Comparison of ENCODE assay signal across 19 cellular contexts in genomic region chr14:79285263-79285662, GRCh38.
"Had no signal": no experiment of that assay in that cellular context is flagged by ENCODE, and none has a peak within 500 bp of the region (broad histone marks: within the 10 kb centered on the region; RNA-seq: fewer than 3 reads in every experiment).

No MANE protein-coding gene starts in this region.

- H3K27me3 ChIP-seq: pancreas, right atrium auricular region, thyroid gland had no signal

- H3K27ac ChIP-seq: coronary artery, left lung, neutrophil, pancreas, right atrium auricular region, stomach, thyroid gland had no signal

- ATAC-seq: effector memory CD8-positive, alpha-beta T cell; left lung; naive thymus-derived CD4-positive, alpha-beta T cell; pancreas; sciatic nerve; stimulated activated effector memory CD8-positive, alpha-beta T cell treated with anti-CD3 and anti-CD28 coated beads, Interleukin-12 subunit alpha, Interleukin-12 subunit beta, amount 100 ng/mL, for 72 hours had no signal

- DNase-seq: effector memory CD8-positive, alpha-beta T cell; erythroblast; head of caudate nucleus; kidney; left lung; mesenchymal stem cell; naive thymus-derived CD4-positive, alpha-beta T cell; pancreas; stimulated activated CD4-positive, alpha-beta T cell treated with anti-CD3 and anti-CD28 coated beads, Interleukin-2, amount 100 ng/mL, for 24 hours; stimulated activated CD4-positive, alpha-beta T cell treated with anti-CD3 and anti-CD28 coated beads, Interleukin-4, amount 100 ng/mL, for 24 hours; stimulated activated naive CD4-positive, alpha-beta T cell treated with Interleukin-2 at 50 U/mL for 16 hours; stomach; thyroid gland; trophoblast cell had no signal

- H3K4me1 ChIP-seq: left lung had no signal

- H3K36me3 ChIP-seq: left lung, neutrophil, pancreas, right atrium auricular region, stomach, thyroid gland had no signal

- H3K9me3 ChIP-seq: left lung, neutrophil, pancreas, right atrium auricular region, stomach, thyroid gland had no signal

- H3K4me3 ChIP-seq: coronary artery, left lung, pancreas, right atrium auricular region, thyroid gland had no signal
